32 cellular contexts compared by ENCODE assay signal in genomic region chr11:111537336-111537860, GRCh38. TPM values are rescaled to one million over a fixed set of nuclear protein-coding genes. Genes with fewer than 3 reads are reported as not detected.
"Had no signal": no experiment of that assay in that cellular context is flagged by ENCODE, and none has a peak within 500 bp of the region (broad histone marks: within the 10 kb centered on the region; RNA-seq: fewer than 3 reads in every experiment).

No MANE protein-coding gene starts in this region.

- DNase-seq: dorsolateral prefrontal cortex; effector CD4-positive, alpha-beta T cell; foreskin keratinocyte; heart left ventricle; kidney; natural killer cell; occipital lobe; ovary; posterior cingulate gyrus; psoas muscle; right cardiac atrium; sigmoid colon; stimulated activated naive B cell treated with anti-CD40 and anti-IgM and Interleukin-4, amounts not matched to agents 10 μg/mL and 1 μg/mL and 100 μg/mL, for 72 hours; stomach; thyroid gland had no signal

- ATAC-seq: foreskin keratinocyte; gastroesophageal sphincter; heart left ventricle; left lobe of liver; natural killer cell; psoas muscle; right cardiac atrium; stimulated activated naive B cell treated with anti-CD40 and anti-IgM and Interleukin-4, amounts not matched to agents 10 μg/mL and 1 μg/mL and 100 μg/mL, for 72 hours had no signal

- H3K27me3 ChIP-seq: ovary, sigmoid colon, thyroid gland, vagina had no signal

- H3K9me3 ChIP-seq: esophagus muscularis mucosa, gastroesophageal sphincter, heart left ventricle, ovary, psoas muscle, sigmoid colon, stomach, thyroid gland, vagina had no signal

- H3K9me3 Mint-ChIP-seq: memory B cell; natural killer cell; stimulated activated naive B cell treated with anti-CD40 and anti-IgM and Interleukin-4, amounts not matched to agents 10 μg/mL and 1 μg/mL and 100 μg/mL, for 72 hours had no signal

- H3K4me1 ChIP-seq: foreskin keratinocyte had no signal

- H3K36me3 ChIP-seq: esophagus muscularis mucosa, gastroesophageal sphincter, heart left ventricle, ovary, sigmoid colon, stomach, thyroid gland, vagina had no signal

- H3K27ac Mint-ChIP-seq: memory B cell, natural killer cell had no signal

- H3K4me3 Mint-ChIP-seq: memory B cell; natural killer cell; stimulated activated naive B cell treated with anti-CD40 and anti-IgM and Interleukin-4, amounts not matched to agents 10 μg/mL and 1 μg/mL and 100 μg/mL, for 72 hours had no signal

- H3K36me3 Mint-ChIP-seq: memory B cell; natural killer cell; stimulated activated naive B cell treated with anti-CD40 and anti-IgM and Interleukin-4, amounts not matched to agents 10 μg/mL and 1 μg/mL and 100 μg/mL, for 72 hours had no signal

- H3K4me3 ChIP-seq: dorsolateral prefrontal cortex, esophagus muscularis mucosa, gastroesophageal sphincter, heart left ventricle, hepatocyte, lung, ovary, psoas muscle, sigmoid colon, stomach, thyroid gland, vagina had no signal

RNA-seq across cellular contexts. Expression of gene HOATZ, which starts 22.8 kb away (rescaled TPM):
- total RNA-seq: endothelial cell of umbilical vein, epithelial cell of proximal tubule, esophagus muscularis mucosa, fibroblast of lung, foreskin keratinocyte, gastroesophageal sphincter, heart left ventricle, hepatocyte, kidney, left lobe of liver, liver, mononuclear cell, natural killer cell, occipital lobe, psoas muscle, renal cortical epithelial cell, right cardiac atrium, sigmoid colon, skeletal muscle tissue, stomach, subcutaneous adipose tissue, thyroid gland, ureter, vagina had no signal

RNA-seq across cellular contexts. Expression of gene BTG4, which starts 25.2 kb away (rescaled TPM):
- total RNA-seq: endothelial cell of umbilical vein, epithelial cell of proximal tubule, esophagus muscularis mucosa, gastroesophageal sphincter, heart left ventricle, hepatocyte, kidney, left lobe of liver, liver, mononuclear cell, natural killer cell, occipital lobe, psoas muscle, renal cortical epithelial cell, right cardiac atrium, sigmoid colon, skeletal muscle tissue, stomach, subcutaneous adipose tissue, temporal lobe, thyroid gland, ureter, vagina had no signal
